In the genomic region with DNA sequence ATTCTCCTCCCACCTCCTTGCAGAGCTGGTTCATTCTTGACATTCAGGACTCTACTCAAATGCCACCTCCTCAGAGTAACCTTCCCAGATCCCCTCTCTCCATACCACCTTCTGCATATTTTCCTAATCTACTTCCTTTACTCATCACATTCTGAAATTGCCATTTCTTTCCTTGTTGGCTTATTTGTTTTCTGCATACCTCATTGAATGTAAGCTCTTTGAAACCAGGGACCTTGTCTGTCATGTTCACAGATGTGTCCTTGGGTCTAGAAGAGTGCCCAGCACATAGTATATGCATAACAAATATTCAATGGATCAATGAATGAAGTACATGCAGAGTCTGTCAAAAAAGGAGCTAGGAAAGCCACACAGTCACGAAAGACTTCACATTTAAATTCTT, we compare ENCODE assay signal across 12 cellular contexts. TPM values are rescaled to one million over a fixed set of nuclear protein-coding genes. Genes with fewer than 3 reads are reported as not detected.
"Had no signal": no experiment of that assay in that cellular context is flagged by ENCODE, and none has a peak within 500 bp of the region (broad histone marks: within the 10 kb centered on the region; RNA-seq: fewer than 3 reads in every experiment).

No MANE protein-coding gene starts in this region.

- DNase-seq: GM23248, GOT3, H7, HFFc6, Karpas-422, KBM-7 had no signal

- ATAC-seq: HCT116 had no signal

- H3K27ac ChIP-seq: GM23248, KMS-11 had no signal

- H3K4me3 ChIP-seq: GM23248, HAP-1 had no signal

- H3K4me1 ChIP-seq: HAP-1 had no signal

- FAIRE-seq: HTR-8/SVneo had no signal

- H3K36me3 ChIP-seq: HAP-1 had no signal

- H3K9ac ChIP-seq: GM23248, KMS-11 had no signal

- H3K4me2 ChIP-seq: KMS-11 had no signal

- H2AFZ ChIP-seq: GM23248 had no signal

- H3K9me3 ChIP-seq: HAP-1 had no signal

RNA-seq across cellular contexts. Expression of a gene that starts 11.1 kb away (rescaled TPM):
- total RNA-seq: HT-29 had no signal
- polyA plus RNA-seq: IgD-negative memory B cell had no signal
